Comparison of ENCODE assay signal across 19 cellular contexts in genomic region chr6:1025821-1026220, GRCh38.
DNase-seq lines count a peak whose midpoint lies in the region; ATAC-seq and TF ChIP-seq lines count a peak whose summit lies in the region.
"Had no signal": no experiment of that assay in that cellular context is flagged by ENCODE, and none has a peak within 500 bp of the region (broad histone marks: within the 10 kb centered on the region; RNA-seq: fewer than 3 reads in every experiment).

No MANE protein-coding gene starts in this region.

- H3K14ac ChIP-seq in IMR-90 (replicated peaks; ENCODE audit: low read depth, low read length), result no peak overlapping the region

- intact Hi-C loops in IMR-90 (cut with micrococcal nuclease), result no loop called here
- intact Hi-C loops in activated naive CD4-positive, alpha-beta T cell treated with anti-CD3 and anti-CD28 coated beads for 36 hours (cut with micrococcal nuclease), result no loop called here

- H3K9ac ChIP-seq in IMR-90 (ENCODE audit: low read depth, low read length), result no peak overlapping the region

- H3K36me3 Mint-ChIP-seq in activated naive CD4-positive, alpha-beta T cell treated with anti-CD3 and anti-CD28 coated beads for 36 hours (ENCODE audit: low read depth), result no peaks in the 10 kb centered on the region
- H3K36me3 Mint-ChIP-seq: IgD-negative memory B cell had no signal

- H2BK120ac ChIP-seq in IMR-90 (ENCODE audit: low read depth, low read length), result peak overlapping the region; percentile 88

- no peak overlapping the region for H3K4me3 ChIP-seq in IMR-90 (ENCODE audit: insufficient read depth, low read depth, low read length)
- no peak overlapping the region for H3K4me3 ChIP-seq in coronary artery
- no peak overlapping the region for H3K4me3 ChIP-seq in lung
- no peak overlapping the region for H3K4me3 ChIP-seq in suprapubic skin

- H3K9me3 Mint-ChIP-seq in activated naive CD4-positive, alpha-beta T cell treated with anti-CD3 and anti-CD28 coated beads for 36 hours, result peaks cover 1% of the 10 kb centered on the region
- H3K9me3 Mint-ChIP-seq: CD4-positive, alpha-beta T cell had no signal

- H3K23ac ChIP-seq in IMR-90 (ENCODE audit: low read depth, low read length), result no peak overlapping the region

- ATAC-seq in IMR-90 (ENCODE audit: low read depth) (no peak), lung (ENCODE audit: insufficient read depth, low FRiP score) (no peak), HG03342 (IDR thresholded peaks at IDR 0.05; ENCODE audit: unreplicated experiment) (no peak), GM19463 (IDR thresholded peaks at IDR 0.05; ENCODE audit: unreplicated experiment) (no peak)

- TF ChIP-seq POLR2A in IMR-90 (IDR thresholded peaks at IDR 0.05; ENCODE audit: low read depth, low read length) (no peak), suprapubic skin (IDR thresholded peaks at IDR 0.05) (no peak)

- peaks cover 5% of the 10 kb centered on the region for H3K27me3 Mint-ChIP-seq in activated naive CD4-positive, alpha-beta T cell treated with anti-CD3 and anti-CD28 coated beads for 36 hours (ENCODE audit: low read depth)

- no peaks in the 10 kb centered on the region for H3K4me1 Mint-ChIP-seq in activated naive CD4-positive, alpha-beta T cell treated with anti-CD3 and anti-CD28 coated beads for 36 hours (ENCODE audit: low read depth)
- H3K4me1 Mint-ChIP-seq: IgD-negative memory B cell had no signal

- in situ Hi-C loops in IMR-90 (cut with MboI; ENCODE audit: low sequenced_read_pairs), result no loop called here

- no peak overlapping the region for H3K56ac ChIP-seq in IMR-90 (ENCODE audit: extremely low read depth, insufficient read depth, low read length)

- H3K27me3 ChIP-seq in IMR-90 (ENCODE audit: control insufficient read depth, insufficient read depth, low read length), result 0 out of 2 replicates have a peak, but pooled peaks cover 3% of the 10 kb centered on the region
- no peaks in the 10 kb centered on the region for H3K27me3 ChIP-seq in lung (ENCODE audit: control insufficient read depth, insufficient read depth)
- H3K27me3 ChIP-seq in suprapubic skin, result no peaks in the 10 kb centered on the region

- H2BK20ac ChIP-seq in IMR-90 (ENCODE audit: low read depth, low read length), result peak overlapping the region; percentile 76; the same call in 1 of the 2 replicates

- no peak overlapping the region for H4K8ac ChIP-seq in IMR-90 (ENCODE audit: low read depth in 2 of 2, low read length in 2 of 2)

- no peak overlapping the region; the same call in 1 of the 2 replicates for H4K5ac ChIP-seq in IMR-90 (ENCODE audit: low read depth, low read length)

- POLR2A ChIA-PET in IMR-90 (lab: Charles Lee; ENCODE audit: unreplicated experiment), result no interaction called here

- CTCF ChIA-PET in IMR-90 (lab: Yijun Ruan, JAX), result no interaction called here
- CTCF ChIA-PET in activated naive CD4-positive, alpha-beta T cell treated with anti-CD3 and anti-CD28 coated beads for 36 hours (lab: Charles Lee), result no interaction called here

- H3K79me1 ChIP-seq in IMR-90 (ENCODE audit: low read depth in 1 of 2, low read length in 2 of 2), result no peaks in the 10 kb centered on the region

- H3K4me2 ChIP-seq in IMR-90 (ENCODE audit: low read depth, low read length), result no peak overlapping the region

- H3K4me1 ChIP-seq in IMR-90 (ENCODE audit: control insufficient read depth, insufficient read depth, low read length), result peaks cover 10% of the 10 kb centered on the region; the same call in 1 of the 2 replicates
- H3K4me1 ChIP-seq in lung (ENCODE audit: control insufficient read depth in 2 of 2, insufficient read depth in 2 of 2, low read length in 2 of 2), result peaks cover 0 to 2% of the 10 kb centered on the region in 2 donors
- H3K4me1 ChIP-seq in suprapubic skin, result peaks cover 11% of the 10 kb centered on the region
- H3K4me1 ChIP-seq: Caco-2 had no signal

- no peak for TF ChIP-seq EP300 in suprapubic skin (IDR thresholded peaks at IDR 0.05)

- no peak overlapping the region for H2AFZ ChIP-seq in IMR-90 (replicated peaks; ENCODE audit: low read length, poor library complexity)

- no CpG with 5 or more reads among the region's 3 CpGs for WGBS in IMR-90 (ENCODE audit: extremely low coverage in 2 of 2, insufficient read length in 1 of 2), 2 experiments
- WGBS in lung, 2 donors, result 95% methylated on average over 3 of the region's 3 CpGs
- 77% methylated on average over 3 of the region's 3 CpGs for WGBS in suprapubic skin

- peaks cover 11% of the 10 kb centered on the region for H3K9me1 ChIP-seq in IMR-90 (ENCODE audit: insufficient read depth, low read length)

- dilution Hi-C loops in IMR-90 (cut with HindIII; ENCODE audit: low sequenced_read_pairs, unreplicated experiment), result no loop called here

- H2AK5ac ChIP-seq in IMR-90 (ENCODE audit: low read depth, low read length), result no peak overlapping the region; the same call in 1 of the 2 replicates

- H3K4ac ChIP-seq in IMR-90 (ENCODE audit: low read depth, low read length), result peak overlapping the region; percentile 20

- TF ChIP-seq RAD21 in IMR-90 (IDR thresholded peaks at IDR 0.05; ENCODE audit: low read length), result no peak

- peak overlapping the region; percentile 71; the same call in 1 of the 2 replicates for H4K91ac ChIP-seq in IMR-90 (ENCODE audit: insufficient read depth, low read depth, low read length)

- no peak overlapping the region for H3K27ac ChIP-seq in IMR-90 (ENCODE audit: insufficient read depth, low read length)
- H3K27ac ChIP-seq in coronary artery, result no peak overlapping the region
- H3K27ac ChIP-seq in lung (ENCODE audit: low read depth in 1 of 2, low read length in 1 of 2), result no peak overlapping the region
- no peak overlapping the region for H3K27ac ChIP-seq in suprapubic skin
- H3K27ac ChIP-seq: C4-2B, HL-60 had no signal

- H3K9me3 ChIP-seq in IMR-90 (ENCODE audit: control insufficient read depth, insufficient read depth, low read length) (no peaks in the 10 kb centered on the region; the same call in 1 of the 2 replicates), lung (ENCODE audit: control insufficient read depth in 2 of 2, insufficient read depth in 1 of 2, low read length in 1 of 2) (peaks cover 0 to 5% of the 10 kb centered on the region in 2 donors), suprapubic skin (no peaks in the 10 kb centered on the region)
- H3K9me3 ChIP-seq: Caco-2 had no signal

- H2BK15ac ChIP-seq in IMR-90 (ENCODE audit: low read depth, low read length), result no peak overlapping the region

- no peaks in the 10 kb centered on the region for H4K20me1 ChIP-seq in IMR-90 (ENCODE audit: insufficient read depth, low read length)

- H3K36me3 ChIP-seq in IMR-90 (ENCODE audit: control insufficient read depth, insufficient read depth, low read length) (no peaks in the 10 kb centered on the region), lung (ENCODE audit: control insufficient read depth in 2 of 2, insufficient read depth in 2 of 2, low read length in 2 of 2) (no peaks in the 10 kb centered on the region), suprapubic skin (no peaks in the 10 kb centered on the region)

- no peak overlapping the region; the same call in 1 of the 2 replicates for H3K18ac ChIP-seq in IMR-90 (ENCODE audit: low read depth, low read length)

- TF ChIP-seq CTCF in IMR-90 (conservative IDR thresholded peaks at IDR 0.05; ENCODE audit: low read depth, low read length) (no peak), coronary artery (IDR thresholded peaks at IDR 0.05) (no peak), lung (IDR thresholded peaks at IDR 0.05; ENCODE audit: control extremely low read depth, extremely low read depth) (no peak), suprapubic skin (IDR thresholded peaks at IDR 0.05) (no peak)

- no peak overlapping the region for H3K4me3 Mint-ChIP-seq in activated naive CD4-positive, alpha-beta T cell treated with anti-CD3 and anti-CD28 coated beads for 36 hours
- H3K4me3 Mint-ChIP-seq: CD4-positive, alpha-beta T cell; H9; IgD-negative memory B cell had no signal

- H2BK5ac ChIP-seq in IMR-90 (ENCODE audit: low read depth, low read length, poor library complexity, severe bottlenecking), result no peak overlapping the region

- H2AK9ac ChIP-seq in IMR-90 (replicated peaks; ENCODE audit: low read depth, low read length, poor library complexity), result no peak overlapping the region

- no TSS peak for BruUV-seq in IMR-90 (replicated peaks; lab: Mats Ljungman, UMichigan)

- H3K27ac Mint-ChIP-seq in activated naive CD4-positive, alpha-beta T cell treated with anti-CD3 and anti-CD28 coated beads for 36 hours, result no peak overlapping the region
- H3K27ac Mint-ChIP-seq: CD4-positive, alpha-beta T cell; H9; IgD-negative memory B cell had no signal

- DNase-seq in IMR-90 (no peak), coronary artery (ENCODE audit: low spot score) (peak; percentile 28), lung (ENCODE audit: low spot score) (peak; percentile 14), suprapubic skin (ENCODE audit: low spot score in 2 of 2) (peak; percentile 37 to 40), DMS53 (lab: John Stamatoyannopoulos, UW) (no peak)
- DNase-seq in activated naive CD4-positive, alpha-beta T cell treated with anti-CD3 and anti-CD28 coated beads for 36 hours, result no peak
- DNase-seq: AML-193; Caco-2; CD4-positive, alpha-beta T cell; DMS79; GDM1; GOT3; H9; KBM-7 had no signal

TF ChIP-seq in IMR-90, 13 proteins besides CTCF, POLR2A, EP300 and RAD21:
- TF ChIP-seq CHD1 (IDR thresholded peaks at IDR 0.05; ENCODE audit: low read depth, low read length) (no peak), CEBPB (IDR thresholded peaks at IDR 0.05; ENCODE audit: low read depth, low read length) (no peak)

Comparison
In these comparisons a context has a peak if more than half of its experiments do, and no peak if none do; other contexts are left out.
1. DNase-seq: peak in coronary artery (single experiment), lung (single experiment) and suprapubic skin (2 of 2); none in IMR-90 (single experiment), DMS53 (single experiment) and activated naive CD4-positive, alpha-beta T cell treated with anti-CD3 and anti-CD28 coated beads for 36 hours (single experiment).